ENCODE assay signal across 8 cellular contexts in the genomic region with DNA sequence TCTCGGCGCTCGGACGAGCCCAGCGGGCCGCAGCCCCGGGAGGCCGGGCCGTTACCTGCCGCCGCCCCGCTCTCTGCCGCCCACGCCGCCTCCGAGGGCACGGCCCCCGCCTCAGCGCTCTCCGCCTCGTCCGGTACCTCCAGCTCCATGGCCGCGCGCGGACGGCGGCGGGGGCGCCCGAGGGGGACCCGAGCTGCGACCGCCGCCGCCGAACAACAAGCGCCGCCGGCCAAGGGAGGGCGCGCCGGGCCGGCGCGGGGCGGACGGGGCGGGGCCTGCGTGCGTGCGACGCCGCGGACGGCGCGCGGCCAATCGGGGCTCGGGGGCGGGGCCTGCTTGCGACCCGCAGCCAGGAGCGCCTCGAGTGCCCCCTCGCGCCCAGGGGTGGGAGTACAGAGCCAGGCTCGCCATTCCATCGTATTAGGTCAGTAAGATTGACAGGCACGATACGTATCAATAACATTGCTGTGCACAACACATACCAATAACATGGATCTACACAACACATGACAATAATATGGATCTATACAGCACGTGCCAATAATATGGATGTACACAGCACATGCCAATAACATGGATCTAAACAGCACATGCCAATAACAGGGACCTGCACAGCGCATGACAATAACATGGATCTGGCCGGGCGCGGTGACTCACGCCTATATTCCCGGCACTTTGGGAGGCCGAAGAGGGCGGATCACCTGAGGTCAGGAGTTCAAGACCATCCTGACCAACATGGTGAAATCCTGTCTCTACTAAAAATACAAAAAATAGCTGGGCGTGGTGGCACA. TPM values are rescaled to one million over a fixed set of nuclear protein-coding genes. Genes with fewer than 3 reads are reported as not detected.
DNase-seq lines count a peak whose midpoint lies in the region; ATAC-seq and TF ChIP-seq lines count a peak whose summit lies in the region.

PIP5K1C (minus strand) TSS at position 227 of the 791 bp plus-strand sequence; CDS start at position 149, 78 bp downstream.

- TF ChIP-seq CTCF in 22Rv1 (IDR thresholded peaks at IDR 0.05) (peak; percentile 94), VCaP (conservative IDR thresholded peaks at IDR 0.05) (peak; percentile 84), breast epithelium (IDR thresholded peaks at IDR 0.05) (peak; percentile 67 to 88 (median 76))

- no peaks in the 10 kb centered on the region for H3K9me3 ChIP-seq in breast epithelium

- DNase-seq in NCI-H2081 treated with DMSO at 0.1 percent for 48 hours (lab: John Stamatoyannopoulos, UW) (peak; percentile 8), breast epithelium (ENCODE audit: low spot score in 2 of 2) (peak; percentile 81 to 92), inferior parietal cortex (ENCODE audit: extremely low spot score) (peak; percentile 78)
- DNase-seq in stimulated activated CD4-positive, alpha-beta T cell treated with anti-CD3 and anti-CD28 coated beads, Interleukin-12 subunit alpha, Interleukin-12 subunit beta, amount 100 ng/mL, for 4 hours: peak; percentile 96

- ATAC-seq in GM18505 (IDR thresholded peaks at IDR 0.05; ENCODE audit: unreplicated experiment): peak; percentile 90
- ATAC-seq in HG02973 (IDR thresholded peaks at IDR 0.05; ENCODE audit: unreplicated experiment): peak; percentile 76

- peaks cover 3 to 5% of the 10 kb centered on the region in 2 donors for H3K4me1 ChIP-seq in breast epithelium

- H3K4me3 ChIP-seq in breast epithelium: peak within 1 kb of the TSS; percentile 91 to 99 (median 92)

- intact Hi-C loops in breast epithelium (cut with DNase I; ENCODE audit: low total_unique reads): no loop called here

- TF ChIP-seq POLR2A in GM18505 (IDR thresholded peaks at IDR 0.05; ENCODE audit: borderline replicate concordance, extremely low read depth, insufficient read depth, insufficient read length) (peak; percentile 59), breast epithelium (IDR thresholded peaks at IDR 0.05) (no peak)

- H3K36me3 ChIP-seq in breast epithelium: no peaks in the 10 kb centered on the region

- no peaks in the 10 kb centered on the region for H3K27me3 ChIP-seq in breast epithelium

- H3K27ac ChIP-seq in 22Rv1 (peak within 1 kb of the TSS; percentile 33), VCaP (peak within 1 kb of the TSS; percentile 66), breast epithelium (peak within 1 kb of the TSS; percentile 71 to 90)

RNA-seq across cellular contexts. Expression of gene PIP5K1C, which starts in this region (rescaled TPM):
- 10 to 100 TPM; 14.6 to 15.7 (median 15.7) TPM for total RNA-seq in breast epithelium

Comparison
In these comparisons a context has a peak if more than half of its experiments do, and no peak if none do; other contexts are left out.
1. Peak in every context shown above with its lines: DNase-seq, ATAC-seq, H3K4me3 ChIP-seq and H3K27ac ChIP-seq.
2. DNase-seq: peak in every context shown above with its lines; median percentile 96 in stimulated activated CD4-positive, alpha-beta T cell treated with anti-CD3 and anti-CD28 coated beads, Interleukin-12 subunit alpha, Interleukin-12 subunit beta, amount 100 ng/mL, for 4 hours; 86 in breast epithelium; 78 in inferior parietal cortex; 8 in NCI-H2081 treated with DMSO at 0.1 percent for 48 hours.